In genomic region chr1:244672961-244673695, GRCh38 we compare ENCODE assay signal across 13 cellular contexts. TPM values are rescaled to one million over a fixed set of nuclear protein-coding genes. Genes with fewer than 3 reads are reported as not detected.
DNase-seq lines count a peak whose midpoint lies in the region; ATAC-seq and TF ChIP-seq lines count a peak whose summit lies in the region.
"Had no signal": no experiment of that assay in that cellular context is flagged by ENCODE, and none has a peak within 500 bp of the region (broad histone marks: within the 10 kb centered on the region; RNA-seq: fewer than 3 reads in every experiment).

No MANE protein-coding gene starts in this region.

- no peaks in the 10 kb centered on the region for H3K27me3 ChIP-seq in subcutaneous abdominal adipose tissue (ENCODE audit: control insufficient read depth in 5 of 5, insufficient read depth in 4 of 5, low read length in 5 of 5)
- no peaks in the 10 kb centered on the region for H3K27me3 ChIP-seq in neuronal stem cell (ENCODE audit: control insufficient read depth in 3 of 3, insufficient read depth in 3 of 3, low read depth in 1 of 3, low read length in 3 of 3)
- no peaks in the 10 kb centered on the region for H3K27me3 ChIP-seq in BE2C

- WGBS in neuronal stem cell (ENCODE audit: extremely low coverage in 2 of 2, insufficient read length in 2 of 2, insufficient replicate concordance in 1 of 2), 2 donors: no CpG with 5 or more reads among the region's 4 CpGs

- TF ChIP-seq CTCF in HEK293 (tag by site-specific recombination; IDR thresholded peaks at IDR 0.05) (no peak), BE2C (IDR thresholded peaks at IDR 0.05; ENCODE audit: low read depth, low read length) (no peak)

- no peak overlapping the region for H4K8ac ChIP-seq in neuronal stem cell (ENCODE audit: low read depth, low read length)

- DNase-seq in cerebellar cortex (ENCODE audit: low spot score) (peak; percentile 86), iris pigment epithelial cell (ENCODE audit: low read depth) (peak; percentile 52), neuronal stem cell (ENCODE audit: low spot score) (no peak), BE2C (no peak), ACHN (no peak)
- DNase-seq: activated naive CD8-positive, alpha-beta T cell treated with anti-CD3 and anti-CD28 coated beads, Interleukin-2, amount 10 ng/mL, durations not matched to agents 7 days and 5 days; DMS53; MV-4-11; NCI-H774; T-helper 1 cell had no signal

- POLR2A ChIA-PET in HEK293 (lab: Yijun Ruan, JAX): no interaction called here

- no peaks in the 10 kb centered on the region for H3K79me1 ChIP-seq in neuronal stem cell (ENCODE audit: low read depth, low read length)

- H3K4me1 ChIP-seq in HEK293 (ENCODE audit: control insufficient read depth, insufficient read depth, low read length) (0 out of 2 replicates have a peak, but pooled peaks cover 7% of the 10 kb centered on the region), subcutaneous abdominal adipose tissue (ENCODE audit: control insufficient read depth in 5 of 5, insufficient read depth in 5 of 5, low read length in 5 of 5) (peaks cover 0 to 9% (median 5%) of the 10 kb centered on the region in 5 donors), neuronal stem cell (ENCODE audit: control insufficient read depth in 2 of 2, insufficient read depth in 1 of 2, low read depth in 1 of 2, low read length in 2 of 2) (no peaks in the 10 kb centered on the region), BE2C (no peaks in the 10 kb centered on the region; the same call in 1 of the 2 replicates)

- H3K4me3 ChIP-seq in HEK293 (ENCODE audit: low read depth, low read length) (no peak overlapping the region), subcutaneous abdominal adipose tissue (ENCODE audit: low read depth in 1 of 5, low read length in 5 of 5) (no peak overlapping the region), neuronal stem cell (ENCODE audit: low read length in 2 of 2) (no peak overlapping the region), BE2C (ENCODE audit: low read depth, low read length) (no peak overlapping the region)

- in situ Hi-C loops in ACHN (cut with HindIII; ENCODE audit: low pct_ligation_motif_present, low pct_unique_long_range_greater_than_20kb, low sequenced_read_pairs): no loop called here

- CTCF ChIA-PET in HEK293 (lab: Yijun Ruan, JAX): no interaction called here

- no peak overlapping the region for H2BK12ac ChIP-seq in neuronal stem cell (ENCODE audit: low read length)

- H3K9ac ChIP-seq in subcutaneous abdominal adipose tissue (ENCODE audit: low read length in 5 of 5) (peak overlapping the region in 1 of 5 donors; percentile 30), neuronal stem cell (ENCODE audit: low read depth, low read length, poor library complexity) (no peak overlapping the region)

- H2AK5ac ChIP-seq in neuronal stem cell (ENCODE audit: low read depth, low read length): no peak overlapping the region

- H2AFZ ChIP-seq in neuronal stem cell (ENCODE audit: low read length): no peak overlapping the region

- no peak overlapping the region for H4K91ac ChIP-seq in neuronal stem cell (ENCODE audit: low read depth, low read length, poor library complexity)

- H3K23ac ChIP-seq in neuronal stem cell (ENCODE audit: low read depth, low read length, poor library complexity): no peak overlapping the region

- H2BK15ac ChIP-seq in neuronal stem cell (ENCODE audit: low read length): no peak overlapping the region

- 0 out of 3 replicates have a peak, but pooled peaks cover 0 to 4% of the 10 kb centered on the region in 2 experiments for H3K36me3 ChIP-seq in HEK293 (ENCODE audit: control insufficient read depth in 2 of 2, insufficient read depth in 1 of 2, low read length in 2 of 2)
- H3K36me3 ChIP-seq in subcutaneous abdominal adipose tissue (ENCODE audit: control insufficient read depth in 5 of 5, insufficient read depth in 5 of 5, low read length in 5 of 5): peaks cover 0 to 7% (median 0%) of the 10 kb centered on the region in 5 donors
- peaks cover 0 to 23% of the 10 kb centered on the region in 2 donors for H3K36me3 ChIP-seq in neuronal stem cell (replicated peaks in 1 of 2; ENCODE audit: control insufficient read depth in 2 of 2, insufficient read depth in 2 of 2, low read length in 2 of 2)
- H3K36me3 ChIP-seq in BE2C: no peaks in the 10 kb centered on the region

- H3K9me3 ChIP-seq in HEK293 (ENCODE audit: control insufficient read depth, insufficient read depth, low read depth, low read length) (no peaks in the 10 kb centered on the region), subcutaneous abdominal adipose tissue (ENCODE audit: control insufficient read depth in 5 of 5, low read length in 5 of 5) (no peaks in the 10 kb centered on the region), neuronal stem cell (replicated peaks in 1 of 2; ENCODE audit: control insufficient read depth in 2 of 2, insufficient read depth in 1 of 2, low read depth in 1 of 2, low read length in 2 of 2) (peaks cover 0 to 14% of the 10 kb centered on the region in 2 donors), BE2C (no peaks in the 10 kb centered on the region)

- no peak overlapping the region for H2BK120ac ChIP-seq in neuronal stem cell (ENCODE audit: low read depth, low read length)

- no peak overlapping the region for H3K14ac ChIP-seq in neuronal stem cell (ENCODE audit: low read length)

- H3K4me2 ChIP-seq in neuronal stem cell (ENCODE audit: insufficient read depth, low read length, poor library complexity, severe bottlenecking): no peak overlapping the region

- H3K27ac ChIP-seq in HEK293 (ENCODE audit: extremely low read depth, low read depth, low read length): no peak overlapping the region
- peak overlapping the region; percentile 28 for H3K27ac ChIP-seq in subcutaneous abdominal adipose tissue (ENCODE audit: low read depth, low read length)
- no peak overlapping the region for H3K27ac ChIP-seq in neuronal stem cell (replicated peaks; ENCODE audit: low read length)

- no peak overlapping the region for H3K4ac ChIP-seq in neuronal stem cell (ENCODE audit: low read length)

- no peak for ATAC-seq in GM19324 (IDR thresholded peaks at IDR 0.05; ENCODE audit: low FRiP score, unreplicated experiment)

- no peak overlapping the region for H2BK5ac ChIP-seq in neuronal stem cell (ENCODE audit: low read length)

- H3K18ac ChIP-seq in neuronal stem cell (ENCODE audit: low read length): no peak overlapping the region

TF ChIP-seq in HEK293, 187 proteins besides CTCF, POLR2A, EP300 and RAD21:
- no peak for TF ChIP-seq ZNF114 (tag by site-specific recombination; IDR thresholded peaks at IDR 0.05)
- TF ChIP-seq ZBTB20 (tag by site-specific recombination; IDR thresholded peaks at IDR 0.05): no peak
- TF ChIP-seq PRDM6 (tag by site-specific recombination; IDR thresholded peaks at IDR 0.05): peak; percentile 44
- TF ChIP-seq ZNF580 (tag by site-specific recombination; IDR thresholded peaks at IDR 0.05): no peak
- no peak for TF ChIP-seq ZNF155 (tag by site-specific recombination; IDR thresholded peaks at IDR 0.05)
- TF ChIP-seq FEZF1 (tag by site-specific recombination; IDR thresholded peaks at IDR 0.05): no peak
- no peak for TF ChIP-seq MYNN (tag by site-specific recombination; IDR thresholded peaks at IDR 0.05; ENCODE audit: borderline replicate concordance)
- no peak for TF ChIP-seq ZSCAN5A (tag by site-specific recombination; IDR thresholded peaks at IDR 0.05)
- no peak for TF ChIP-seq OVOL3 (tag by site-specific recombination; IDR thresholded peaks at IDR 0.05)
- TF ChIP-seq OSR2 (tag by site-specific recombination; IDR thresholded peaks at IDR 0.05): peak; percentile 38; the same call in 1 of the 2 replicates
- no peak for TF ChIP-seq ZNF624 (tag by site-specific recombination; IDR thresholded peaks at IDR 0.05)
- no peak for TF ChIP-seq ZNF311 (tag by site-specific recombination; IDR thresholded peaks at IDR 0.05; ENCODE audit: borderline replicate concordance)

RNA-seq across cellular contexts. Expression of gene DESI2, which starts 20.2 kb away (rescaled TPM):
- polyA plus RNA-seq in neuronal stem cell (2013, experiment 1 of 2): 32.7 TPM
- polyA plus RNA-seq in neuronal stem cell (2013, experiment 2 of 2): 33.9 TPM
- 18.0 TPM for polyA plus RNA-seq in BE2C (2012; ENCODE audit: insufficient read depth, insufficient read length, low read depth)

Comparison
In these comparisons a context has a peak if more than half of its experiments do, and no peak if none do; other contexts are left out.
1. DNase-seq: peak in cerebellar cortex (single experiment) and iris pigment epithelial cell (single experiment); none in neuronal stem cell (single experiment), BE2C (single experiment) and ACHN (single experiment).